Comparison of ENCODE assay signal across 17 cellular contexts in the genomic region with DNA sequence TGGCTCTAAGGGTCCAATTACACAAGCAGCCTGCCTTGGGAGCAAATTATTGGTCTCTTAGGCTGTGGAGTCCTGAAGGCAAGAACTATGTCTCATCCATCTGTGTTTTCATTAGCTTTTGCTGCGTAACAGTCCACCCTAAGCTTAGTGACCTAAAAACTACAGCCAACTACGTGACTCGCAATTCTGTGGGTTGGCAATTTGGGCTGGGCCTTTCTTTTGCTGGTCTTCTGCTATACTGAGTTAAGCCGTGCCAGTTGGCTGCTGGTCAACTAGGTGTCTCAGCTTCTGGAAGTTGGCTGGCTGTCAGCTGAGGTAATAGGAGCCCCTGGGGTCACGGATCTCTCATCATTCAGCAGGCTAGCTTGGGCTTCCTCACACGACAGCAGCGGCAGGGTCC.
DNase-seq lines count a peak whose midpoint lies in the region; ATAC-seq and TF ChIP-seq lines count a peak whose summit lies in the region.
"Had no signal": no experiment of that assay in that cellular context is flagged by ENCODE, and none has a peak within 500 bp of the region (broad histone marks: within the 10 kb centered on the region; RNA-seq: fewer than 3 reads in every experiment).

No MANE protein-coding gene starts in this region.

- H3K9me3 ChIP-seq in H9 (ENCODE audit: control insufficient read depth, low read depth, low read length): no peaks in the 10 kb centered on the region
- H3K9me3 ChIP-seq in SJCRH30 (replicated peaks): no peaks in the 10 kb centered on the region
- H3K9me3 ChIP-seq in fibroblast of lung (ENCODE audit: control insufficient read depth, insufficient read depth, low read depth, low read length): no peaks in the 10 kb centered on the region
- H3K9me3 ChIP-seq: adrenal gland, esophagus muscularis mucosa, tibial nerve had no signal

- H3K27me3 Mint-ChIP-seq in H9 (ENCODE audit: low read depth): no peaks in the 10 kb centered on the region

- no CpG with 5 or more reads among the region's 7 CpGs for WGBS in H9 (ENCODE audit: extremely low coverage, insufficient read length, low lambda C conversion rate)

- H4K8ac ChIP-seq in H9 (replicated peaks; ENCODE audit: insufficient read length, low read depth, low read length): no peak overlapping the region

- no peak overlapping the region for H3K18ac ChIP-seq in H9 (ENCODE audit: insufficient read length, low read depth, low read length)

- no peak overlapping the region for H3T11ph ChIP-seq in H9 (ENCODE audit: low read length)

- H2AK5ac ChIP-seq in H9 (ENCODE audit: insufficient read length, low read length): no peak overlapping the region

- peaks cover 5% of the 10 kb centered on the region; the same call in 1 of the 2 replicates for H3K4me1 ChIP-seq in H9 (ENCODE audit: insufficient read depth, low read length)
- no peaks in the 10 kb centered on the region for H3K4me1 ChIP-seq in SJCRH30
- H3K4me1 ChIP-seq in fibroblast of lung (ENCODE audit: control insufficient read depth, extremely low read depth, insufficient read depth, low read length): no peaks in the 10 kb centered on the region
- H3K4me1 ChIP-seq: adrenal gland, esophagus muscularis mucosa, tibial nerve had no signal

- no peak overlapping the region for H2BK120ac ChIP-seq in H9 (ENCODE audit: low read depth, low read length, poor library complexity, severe bottlenecking)

- H3K56ac ChIP-seq in H9 (ENCODE audit: insufficient read length, low read depth, low read length): no peak overlapping the region

- no peak for ATAC-seq in GM21786 (IDR thresholded peaks at IDR 0.05; ENCODE audit: unreplicated experiment)
- no peak for ATAC-seq in GM21515 (IDR thresholded peaks at IDR 0.05; ENCODE audit: unreplicated experiment)

- no peak overlapping the region for H4K91ac ChIP-seq in H9 (ENCODE audit: insufficient read length, low read depth, low read length)

- no peaks in the 10 kb centered on the region for H4K20me1 ChIP-seq in H9 (ENCODE audit: control insufficient read depth, insufficient read depth, insufficient read length)
- no peaks in the 10 kb centered on the region for H4K20me1 ChIP-seq in fibroblast of lung (ENCODE audit: control insufficient read depth, extremely low read depth, insufficient read depth, low read length)

- H3K9me3 Mint-ChIP-seq in H9: peaks cover 0 to 5% of the 10 kb centered on the region in 2 experiments; a peak in 1 of 5 replicates
- H3K9me3 Mint-ChIP-seq: activated CD4-positive, alpha-beta T cell treated with anti-CD3 and anti-CD28 coated beads, Interleukin-2, amount 10 ng/mL, durations not matched to agents 24 days and 14 days; natural killer cell treated with Interleukin-12 subunit alpha and Interleukin-12 subunit beta and Interleukin-15 and Interleukin-18, amount 100 ng/mL, for 72 hours; T-helper 2 cell treated with Interferon-gamma antibody and Interleukin-4, amounts not matched to agents 5 μg/mL and 100 μg/mL, for 36 hours had no signal

- H3K4me2 ChIP-seq in H9 (ENCODE audit: insufficient read depth, insufficient read length, low read length): no peak overlapping the region
- no peak overlapping the region for H3K4me2 ChIP-seq in fibroblast of lung (ENCODE audit: extremely low read depth, insufficient read depth, low read length)

- no peak overlapping the region for H2BK5ac ChIP-seq in H9 (ENCODE audit: insufficient read length, low read length)

- H3K4me1 Mint-ChIP-seq in H9: peaks cover 29 to 35% of the 10 kb centered on the region in 2 experiments

- H3K79me2 ChIP-seq in H9 (ENCODE audit: insufficient read depth, low read length) (no peaks in the 10 kb centered on the region), fibroblast of lung (ENCODE audit: control insufficient read depth, insufficient read depth, low read length) (no peaks in the 10 kb centered on the region)

- no peaks in the 10 kb centered on the region for H3K36me3 ChIP-seq in SJCRH30
- H3K36me3 ChIP-seq in fibroblast of lung (ENCODE audit: control insufficient read depth, insufficient read depth, low read length): no peaks in the 10 kb centered on the region
- H3K36me3 ChIP-seq: adrenal gland, esophagus muscularis mucosa, tibial nerve had no signal

- no peak overlapping the region for H2BK15ac ChIP-seq in H9 (ENCODE audit: low read depth, low read length)

- H3K4me3 ChIP-seq in SJCRH30 (no peak overlapping the region), fibroblast of lung (replicated peaks in 1 of 4; ENCODE audit: control extremely low read depth in 1 of 4, insufficient read depth in 1 of 4, low read depth in 3 of 4, low read length in 4 of 4) (no peak overlapping the region)
- H3K4me3 ChIP-seq: adrenal gland, coronary artery, esophagus muscularis mucosa, tibial nerve had no signal

- no peak for DNase-seq in H9
- peak; percentile 8 to 22 for DNase-seq in SJCRH30
- peak; percentile 63 to 82 for DNase-seq in fibroblast of lung (ENCODE audit: low read depth in 2 of 2)
- peak; percentile 56 for DNase-seq in stromal cell of bone marrow (ENCODE audit: low read depth)
- no peak for DNase-seq in stimulated activated CD4-positive, alpha-beta T cell treated with anti-CD3 and anti-CD28 coated beads, Interleukin-2, amount 100 ng/mL, for 24 hours
- DNase-seq: activated CD4-positive, alpha-beta T cell treated with anti-CD3 and anti-CD28 coated beads, Interleukin-2, amount 10 ng/mL, durations not matched to agents 24 days and 14 days; adrenal gland; NCI-H1436 treated with DMSO at 0.1 percent for 48 hours; NCI-H748 treated with DMSO at 0.1 percent for 48 hours; stimulated activated CD4-positive, alpha-beta T cell treated with anti-CD3 and anti-CD28 coated beads, Interleukin-4, amount 100 ng/mL, for 24 hours had no signal

- H2AFZ ChIP-seq in H9 (ENCODE audit: low read length) (no peak overlapping the region), fibroblast of lung (ENCODE audit: low read length) (no peak overlapping the region)

- no peak overlapping the region for H2BK20ac ChIP-seq in H9 (ENCODE audit: low read depth, low read length, poor library complexity, severe bottlenecking)

- TF ChIP-seq CTCF in H9 (conservative IDR thresholded peaks at IDR 0.05) (no peak), fibroblast of lung (conservative IDR thresholded peaks at IDR 0.05 in 1 of 2, IDR thresholded peaks at IDR 0.05 in 1 of 2; ENCODE audit: low read depth in 1 of 2, low read length in 2 of 2) (no peak)

- H3K23ac ChIP-seq in H9 (ENCODE audit: insufficient read length, low read depth, low read length): no peak overlapping the region

- H3K23me2 ChIP-seq in H9 (ENCODE audit: insufficient read length, low read depth, low read length, poor library complexity, severe bottlenecking): no peaks in the 10 kb centered on the region

- H3K4me3 Mint-ChIP-seq in H9: no peak overlapping the region
- H3K4me3 Mint-ChIP-seq: activated CD4-positive, alpha-beta T cell treated with anti-CD3 and anti-CD28 coated beads, Interleukin-2, amount 10 ng/mL, durations not matched to agents 24 days and 14 days; natural killer cell treated with Interleukin-12 subunit alpha and Interleukin-12 subunit beta and Interleukin-15 and Interleukin-18, amount 100 ng/mL, for 72 hours; T-helper 2 cell treated with Interferon-gamma antibody and Interleukin-4, amounts not matched to agents 5 μg/mL and 100 μg/mL, for 36 hours had no signal

- H3K27me3 ChIP-seq in H9 (ENCODE audit: insufficient read depth, low read length) (no peaks in the 10 kb centered on the region), SJCRH30 (no peaks in the 10 kb centered on the region), fibroblast of lung (ENCODE audit: control insufficient read depth, insufficient read depth, low read length) (no peaks in the 10 kb centered on the region)
- H3K27me3 ChIP-seq: esophagus muscularis mucosa, tibial nerve had no signal

- no peaks in the 10 kb centered on the region for H3K79me1 ChIP-seq in H9 (ENCODE audit: insufficient read depth, low read depth, low read length, poor library complexity, severe bottlenecking)

- H3K14ac ChIP-seq in H9 (ENCODE audit: insufficient read depth, low read length): no peak overlapping the region

- H3K27ac ChIP-seq in H9 (ENCODE audit: insufficient read length, low read depth, low read length) (no peak overlapping the region), SJCRH30 (no peak overlapping the region), fibroblast of lung (ENCODE audit: insufficient read depth, low read length) (no peak overlapping the region)
- H3K27ac ChIP-seq: adrenal gland, coronary artery, esophagus muscularis mucosa, tibial nerve had no signal

- peaks cover 4 to 10% (median 8%) of the 10 kb centered on the region in 3 experiments; a peak in 6 of 7 replicates for H3K36me3 Mint-ChIP-seq in H9 (ENCODE audit: insufficient read depth in 1 of 3, low read depth in 3 of 3)
- H3K36me3 Mint-ChIP-seq: natural killer cell treated with Interleukin-12 subunit alpha and Interleukin-12 subunit beta and Interleukin-15 and Interleukin-18, amount 100 ng/mL, for 72 hours had no signal

- H3K9ac ChIP-seq in H9 (ENCODE audit: extremely low read depth, insufficient read length, low read length): no peak overlapping the region
- H3K9ac ChIP-seq in fibroblast of lung (ENCODE audit: insufficient read depth, low read length): no peak overlapping the region

- H4K5ac ChIP-seq in H9 (ENCODE audit: insufficient read length, low read depth, low read length): no peak overlapping the region

- no peak overlapping the region for H2BK12ac ChIP-seq in H9 (ENCODE audit: insufficient read length, low read depth, low read length)

- H3K4ac ChIP-seq in H9 (ENCODE audit: low read depth, low read length): no peak overlapping the region

- peak overlapping the region in 2 of 3 experiments; percentile 16 to 56; a peak in 2 of 7 replicates for H3K27ac Mint-ChIP-seq in H9
- H3K27ac Mint-ChIP-seq: activated CD4-positive, alpha-beta T cell treated with anti-CD3 and anti-CD28 coated beads, Interleukin-2, amount 10 ng/mL, durations not matched to agents 24 days and 14 days; natural killer cell treated with Interleukin-12 subunit alpha and Interleukin-12 subunit beta and Interleukin-15 and Interleukin-18, amount 100 ng/mL, for 72 hours; T-helper 2 cell treated with Interferon-gamma antibody and Interleukin-4, amounts not matched to agents 5 μg/mL and 100 μg/mL, for 36 hours had no signal

Comparison
In these comparisons a context has a peak if more than half of its experiments do, and no peak if none do; other contexts are left out.
1. DNase-seq: peak in SJCRH30 (2 of 2), fibroblast of lung (2 of 2) and stromal cell of bone marrow (single experiment); none in H9 (single experiment) and stimulated activated CD4-positive, alpha-beta T cell treated with anti-CD3 and anti-CD28 coated beads, Interleukin-2, amount 100 ng/mL, for 24 hours (0 of 2).